In genomic region chr5:160185954-160186353, GRCh38 we compare ENCODE assay signal across 22 cellular contexts. TPM values are rescaled to one million over a fixed set of nuclear protein-coding genes. Genes with fewer than 3 reads are reported as not detected.
DNase-seq lines count a peak whose midpoint lies in the region; ATAC-seq, FAIRE-seq and TF ChIP-seq lines count a peak whose summit lies in the region.
"Had no signal": no experiment of that assay in that cellular context is flagged by ENCODE, and none has a peak within 500 bp of the region (broad histone marks: within the 10 kb centered on the region; RNA-seq: fewer than 3 reads in every experiment).

No MANE protein-coding gene starts in this region.

- H3K4me1 Mint-ChIP-seq in GM23338 (peaks cover 7% of the 10 kb centered on the region), naive B cell (peaks cover 14 to 25% (median 18%) of the 10 kb centered on the region in 3 donors)
- peaks cover 10% of the 10 kb centered on the region for H3K4me1 Mint-ChIP-seq in activated naive CD4-positive, alpha-beta T cell treated with anti-CD3 and anti-CD28 coated beads, Interleukin-2, amount 10 ng/mL, durations not matched to agents 7 days and 5 days

- 2% methylated on average over 3 of the region's 3 CpGs for WGBS in GM12878 (ENCODE audit: insufficient coverage, insufficient replicate concordance, low lambda C conversion rate, missing lambda C conversion rate)

- BruUV-seq in GM12878 (replicated peaks; lab: Mats Ljungman, UMichigan) = no TSS peak

- H3K27ac Mint-ChIP-seq in GM23338 (no peak overlapping the region), naive B cell (peak overlapping the region in 3 of 6 donors; percentile 24 to 62 (median 33))
- H3K27ac Mint-ChIP-seq in activated naive CD4-positive, alpha-beta T cell treated with anti-CD3 and anti-CD28 coated beads, Interleukin-2, amount 10 ng/mL, durations not matched to agents 7 days and 5 days = no peak overlapping the region
- H3K27ac Mint-ChIP-seq: CD8-positive, alpha-beta T cell had no signal

- POLR2A ChIA-PET in GM12878 (lab: Charles Lee) = no interaction called here

- H3K36me3 ChIP-seq in BLaER1 treated with 17β-estradiol and CSF1 and Interleukin-3, amounts not matched to agents 10 nM and 100 nM = no peaks in the 10 kb centered on the region
- H3K36me3 ChIP-seq in GM23338 (ENCODE audit: insufficient read depth) = peaks cover 7% of the 10 kb centered on the region; the same call in 1 of the 2 replicates
- no peaks in the 10 kb centered on the region for H3K36me3 ChIP-seq in GM12878 (ENCODE audit: control insufficient read depth in 2 of 2, insufficient read depth in 2 of 2, low read length in 1 of 2)
- H3K36me3 ChIP-seq: SJCRH30 had no signal

- peaks cover 0 to 18% (median 9%) of the 10 kb centered on the region in 11 experiments; a peak in 17 of 22 replicates for H3K9me3 ChIP-seq in BLaER1 treated with 17β-estradiol and CSF1 and Interleukin-3, amounts not matched to agents 10 nM and 100 nM (replicated peaks in 1 of 11)
- H3K9me3 ChIP-seq in GM12878 (replicated peaks; ENCODE audit: control insufficient read depth, insufficient read depth, low read length) = peaks cover 6% of the 10 kb centered on the region; the same call in 2 of the 3 replicates
- H3K9me3 ChIP-seq: SJCRH30 had no signal

- H3K9ac ChIP-seq in BLaER1 treated with 17β-estradiol and CSF1 and Interleukin-3, amounts not matched to agents 10 nM and 100 nM = peak overlapping the region in 2 of 11 experiments; percentile 14 to 31; a peak in 3 of 22 replicates
- H3K9ac ChIP-seq in GM12878 (ENCODE audit: control insufficient read depth, insufficient read depth, low read length) = no peak overlapping the region

- no peak for TF ChIP-seq CTCF in GM23338 (conservative IDR thresholded peaks at IDR 0.05; ENCODE audit: low read depth in 2 of 2)
- TF ChIP-seq CTCF in GM12878 (IDR thresholded peaks at IDR 0.05 in 2 of 3, conservative IDR thresholded peaks at IDR 0.05 in 1 of 3; ENCODE audit: control insufficient read depth in 2 of 3, extremely low read depth in 1 of 3, insufficient read depth in 1 of 3, low read depth in 3 of 3, low read length in 3 of 3) = no peak

- H3K27me3 Mint-ChIP-seq in GM23338 (ENCODE audit: insufficient read depth, low read depth, poor library complexity) (peaks cover 13% of the 10 kb centered on the region), naive B cell (peaks cover 0 to 19% (median 8%) of the 10 kb centered on the region in 3 donors)
- peaks cover 43% of the 10 kb centered on the region for H3K27me3 Mint-ChIP-seq in activated naive CD4-positive, alpha-beta T cell treated with anti-CD3 and anti-CD28 coated beads, Interleukin-2, amount 10 ng/mL, durations not matched to agents 7 days and 5 days

- peaks cover 33% of the 10 kb centered on the region for H3K9me3 Mint-ChIP-seq in GM23338
- peaks cover 4 to 14% (median 6%) of the 10 kb centered on the region in 7 donors for H3K9me3 Mint-ChIP-seq in naive B cell
- peaks cover 4% of the 10 kb centered on the region for H3K9me3 Mint-ChIP-seq in activated naive CD4-positive, alpha-beta T cell treated with anti-CD3 and anti-CD28 coated beads, Interleukin-2, amount 10 ng/mL, durations not matched to agents 7 days and 5 days

- peaks cover 30 to 53% (median 41%) of the 10 kb centered on the region in 10 experiments for H3K4me1 ChIP-seq in BLaER1 treated with 17β-estradiol and CSF1 and Interleukin-3, amounts not matched to agents 10 nM and 100 nM
- peaks cover 18% of the 10 kb centered on the region for H3K4me1 ChIP-seq in GM23338 (ENCODE audit: insufficient read depth)
- peaks cover 15% of the 10 kb centered on the region for H3K4me1 ChIP-seq in GM12878 (ENCODE audit: control insufficient read depth, insufficient read depth, low read length)
- H3K4me1 ChIP-seq: A549 had no signal

- no peak for TF ChIP-seq RAD21 in GM12878 (IDR thresholded peaks at IDR 0.05; ENCODE audit: insufficient read depth, low read depth, low read length)

- TF ChIP-seq EP300 in GM12878 (IDR thresholded peaks at IDR 0.05; ENCODE audit: borderline replicate concordance in 1 of 2, control insufficient read depth in 1 of 2, low read depth in 2 of 2, low read length in 2 of 2) = no peak

- DNase-seq in GM23338 (ENCODE audit: low spot score) = no peak
- no peak for DNase-seq in GM12878 (ENCODE audit: low read depth, low spot score)
- DNase-seq in naive B cell = no peak
- DNase-seq in NCI-H2171 (lab: John Stamatoyannopoulos, UW) = no peak
- DNase-seq in dermis blood vessel endothelial cell = no peak
- DNase-seq in activated naive CD4-positive, alpha-beta T cell treated with anti-CD3 and anti-CD28 coated beads, Interleukin-2, amount 10 ng/mL, durations not matched to agents 7 days and 5 days = no peak
- no peak for DNase-seq in pons (ENCODE audit: low spot score)
- DNase-seq: CD8-positive, alpha-beta T cell; DMS79 treated with DMSO at 0.1 percent for 48 hours; H7; NCI-H187 treated with DMSO at 0.1 percent for 48 hours; NK-92 treated with Interleukin-12 subunit alpha and Interleukin-12 subunit beta, amount 100 ng/mL, for 24 hours; PC-3; SJCRH30; SW 1271 had no signal

- H3K36me3 Mint-ChIP-seq in GM23338 (ENCODE audit: low read depth) (peaks cover 28% of the 10 kb centered on the region), naive B cell (peaks cover 0 to 11% of the 10 kb centered on the region in 2 donors)
- no peaks in the 10 kb centered on the region for H3K36me3 Mint-ChIP-seq in activated naive CD4-positive, alpha-beta T cell treated with anti-CD3 and anti-CD28 coated beads, Interleukin-2, amount 10 ng/mL, durations not matched to agents 7 days and 5 days
- H3K36me3 Mint-ChIP-seq: CD8-positive, alpha-beta T cell had no signal

- H3K4me3 Mint-ChIP-seq in GM23338 (no peak overlapping the region), naive B cell (peak overlapping the region in 5 of 8 donors; percentile 20 to 69 (median 39))
- H3K4me3 Mint-ChIP-seq in activated naive CD4-positive, alpha-beta T cell treated with anti-CD3 and anti-CD28 coated beads, Interleukin-2, amount 10 ng/mL, durations not matched to agents 7 days and 5 days = no peak overlapping the region
- H3K4me3 Mint-ChIP-seq: CD8-positive, alpha-beta T cell had no signal

- FAIRE-seq in GM12878 (lab: Jason Lieb, UNC) = peak; percentile 70
- FAIRE-seq: A549, D721Med, G401.6, GM12892 had no signal

- SMC1A ChIA-PET in GM12878 (lab: Charles Lee; ENCODE audit: uncharacterized antibody, unreplicated experiment) = interaction anchor here (0.8 to 1.1 kb wide), 2 partner anchors 26 to 164 kb away, joined by 3 read pairs; no protein-coding TSS in a partner anchor

- H3K4me2 ChIP-seq in BLaER1 treated with 17β-estradiol and CSF1 and Interleukin-3, amounts not matched to agents 10 nM and 100 nM = peak overlapping the region; percentile 37 to 80 (median 61)
- H3K4me2 ChIP-seq in GM23338 (no peak overlapping the region), GM12878 (ENCODE audit: control insufficient read depth, insufficient read depth) (no peak overlapping the region)
- H3K4me2 ChIP-seq: A549 had no signal

- RAD21 ChIA-PET in GM12878 (lab: Charles Lee; ENCODE audit: unreplicated experiment) = interaction anchor here (0.6 kb wide), 1 partner anchor 147 kb away, joined by 3 read pairs; no protein-coding TSS in a partner anchor

- in situ Hi-C loops in GM12878 (cut with MboI) = no loop called here

- no peak for TF ChIP-seq POLR2A in GM12878 (IDR thresholded peaks at IDR 0.05; ENCODE audit: low read depth, low read length)

- peak overlapping the region in 4 of 11 experiments; percentile 15 to 50 (median 44); a peak in 6 of 22 replicates for H3K27ac ChIP-seq in BLaER1 treated with 17β-estradiol and CSF1 and Interleukin-3, amounts not matched to agents 10 nM and 100 nM
- H3K27ac ChIP-seq in GM23338 (ENCODE audit: low read depth) (no peak overlapping the region), GM12878 (ENCODE audit: control insufficient read depth, insufficient read depth) (no peak overlapping the region)
- H3K27ac ChIP-seq: A549, SJCRH30 had no signal

- peaks cover 9% of the 10 kb centered on the region; the same call in 1 of the 2 replicates for H3F3A ChIP-seq in GM23338 (replicated peaks; ENCODE audit: low read depth)

- H3K79me2 ChIP-seq in GM23338 (replicated peaks; ENCODE audit: insufficient read depth) (no peaks in the 10 kb centered on the region), GM12878 (ENCODE audit: control insufficient read depth, insufficient read depth, low read length) (no peaks in the 10 kb centered on the region)

- no peaks in the 10 kb centered on the region for H4K20me1 ChIP-seq in BLaER1 treated with 17β-estradiol and CSF1 and Interleukin-3, amounts not matched to agents 10 nM and 100 nM
- H4K20me1 ChIP-seq in GM23338 (replicated peaks; ENCODE audit: insufficient read depth) = no peaks in the 10 kb centered on the region
- H4K20me1 ChIP-seq in GM12878 (ENCODE audit: control insufficient read depth, insufficient read depth) = no peaks in the 10 kb centered on the region

- ATAC-seq in GM23338 (no peak), GM12878 (0 out of 3 replicates have a peak, but pooled peaks have one; percentile 35), naive B cell (ENCODE audit: low read depth in 2 of 2) (no peak)
- ATAC-seq: A549; CD8-positive, alpha-beta T cell; PC-3 had no signal

- H3K27me3 ChIP-seq in BLaER1 treated with 17β-estradiol and CSF1 and Interleukin-3, amounts not matched to agents 10 nM and 100 nM = peaks cover 6 to 21% (median 10%) of the 10 kb centered on the region in 11 experiments; a peak in 20 of 22 replicates
- H3K27me3 ChIP-seq in GM23338 (ENCODE audit: insufficient read depth) = no peaks in the 10 kb centered on the region
- H3K27me3 ChIP-seq in GM12878 (replicated peaks in 1 of 2; ENCODE audit: control insufficient read depth in 2 of 2, insufficient read depth in 2 of 2, low read length in 1 of 2) = no peaks in the 10 kb centered on the region; a peak in 1 of 4 replicates
- H3K27me3 ChIP-seq: SJCRH30 had no signal

- H3K9me2 ChIP-seq in GM23338 (ENCODE audit: insufficient read depth) = no peaks in the 10 kb centered on the region

- H2AFZ ChIP-seq in GM23338 = peak overlapping the region; percentile 69; the same call in 1 of the 2 replicates
- H2AFZ ChIP-seq in GM12878 (ENCODE audit: control insufficient read depth, low read depth, low read length) = peak overlapping the region; percentile 48

- CTCF ChIA-PET in GM12878 (lab: Yijun Ruan, JAX) = interaction anchor here (1.2 kb wide), 1 partner anchor 18 kb away, joined by 4 read pairs; no protein-coding TSS in a partner anchor
- CTCF ChIA-PET in activated naive CD4-positive, alpha-beta T cell treated with anti-CD3 and anti-CD28 coated beads, Interleukin-2, amount 10 ng/mL, durations not matched to agents 7 days and 5 days (lab: Charles Lee) = interaction anchor here (0.6 kb wide), 1 partner anchor 13 kb away, joined by 3 read pairs; no protein-coding TSS in a partner anchor

- intact Hi-C loops in GM12878 (cut with micrococcal nuclease; ENCODE audit: unreplicated experiment) = no loop called here

- no peak overlapping the region for H3K4me3 ChIP-seq in BLaER1 treated with 17β-estradiol and CSF1 and Interleukin-3, amounts not matched to agents 10 nM and 100 nM
- H3K4me3 ChIP-seq in GM23338 = no peak overlapping the region
- H3K4me3 ChIP-seq in GM12878 = no peak overlapping the region
- H3K4me3 ChIP-seq: A549, SJCRH30 had no signal

RNA-seq across cellular contexts. Expression of gene FABP6, which starts 43.4 kb away (rescaled TPM):
- 1.7 and 2.2 TPM in 2 replicates for total RNA-seq in GM23338 (2014; rRNA removed; shearing (Covaris generic))
- polyA plus RNA-seq in GM23338 (2016; fragmentation: Nextera tagmentation; extraction: Ambion mirVana) (7.5 and 9.7 TPM in 2 replicates), GM12878 (2011; rRNA removed) (4.7 and 8.1 TPM in 2 replicates), GM12878 (2014; fragmentation: Illumina TruSeq; extraction: Trizol) (1.00 and 1.2 TPM in 2 replicates), GM12878 (2014; fragmentation: Nextera tagmentation; extraction: Ambion mirVana) (1 to 10 TPM; 3.0 to 3.5 TPM), GM12878 (2014; rRNA removed) (1.2 and 3.2 TPM in 2 replicates), GM12878 (2016; fragmentation: Nextera tagmentation; extraction: Ambion mirVana) (1 to 10 TPM in 1 of 2 experiments, under 1 TPM in 1; 0.66 to 1.1 TPM), naive B cell (ENCODE audit: low read depth in 6 of 6) (not detected)
- total RNA-seq in GM12878 (2013; cell fraction: nucleolus; rRNA removed) = 1.4 TPM in 1 of 2 replicates, not detected in the other
- total RNA-seq in GM12878 (2014; rRNA removed) (1.3 and 1.9 TPM in 2 replicates), GM12878 (2014; rRNA removed; fragmentation: Illumina TruSeq; extraction: Trizol) (1.2 and 3.0 TPM in 2 replicates), GM12878 (2021) (1.9 and 2.3 TPM in 2 replicates), dermis blood vessel endothelial cell (not detected in 2 replicates)
- not detected for polyA plus RNA-seq in GM12878 (2011; ENCODE audit: low read depth)
- 8.0 and 8.3 TPM in 2 replicates for polyA plus RNA-seq in GM12878 (2011; cell fraction: cytosol; rRNA removed)
- polyA plus RNA-seq in GM12878 (2011; cell fraction: nucleus; rRNA removed) = 2.1 and 3.7 TPM in 2 replicates
- polyA plus RNA-seq in GM12878 (2012) = 2.9 and 3.8 TPM in 2 replicates
- 2.4 and 3.6 TPM in 2 replicates for polyA minus RNA-seq in GM12878 (2011; rRNA and poly(A)+ RNA removed)
- polyA minus RNA-seq in GM12878 (2011; cell fraction: cytosol; rRNA and poly(A)+ RNA removed) = not detected in 2 replicates
- not detected in 2 replicates for polyA minus RNA-seq in GM12878 (2011; cell fraction: nucleus; rRNA and poly(A)+ RNA removed)
- total RNA-seq: CD8-positive, alpha-beta T cell; LHCN-M2; PC-3 had no signal
- polyA plus RNA-seq: IgD-negative memory B cell had no signal

Comparison
In these comparisons a context has a peak if more than half of its experiments do, and no peak if none do; other contexts are left out.
1. H3K4me2 ChIP-seq: peak in BLaER1 treated with 17β-estradiol and CSF1 and Interleukin-3, amounts not matched to agents 10 nM and 100 nM (11 of 11); none in GM23338 (single experiment) and GM12878 (single experiment).
2. H3K4me3 Mint-ChIP-seq: peak in naive B cell (5 of 8); none in GM23338 (single experiment) and activated naive CD4-positive, alpha-beta T cell treated with anti-CD3 and anti-CD28 coated beads, Interleukin-2, amount 10 ng/mL, durations not matched to agents 7 days and 5 days (single experiment).